ENCODE assay signal across 16 cellular contexts in genomic region chr4:793941-794621, GRCh38. TPM values are rescaled to one million over a fixed set of nuclear protein-coding genes. Genes with fewer than 3 reads are reported as not detected.
DNase-seq lines count a peak whose midpoint lies in the region; ATAC-seq, FAIRE-seq and TF ChIP-seq lines count a peak whose summit lies in the region.
"Had no signal": no experiment of that assay in that cellular context is flagged by ENCODE, and none has a peak within 500 bp of the region (broad histone marks: within the 10 kb centered on the region; RNA-seq: fewer than 3 reads in every experiment).

No MANE protein-coding gene starts in this region.

- TF ChIP-seq CTCF in AG10803 (conservative IDR thresholded peaks at IDR 0.05; ENCODE audit: low read length), result no peak
- no peak for TF ChIP-seq CTCF in psoas muscle (IDR thresholded peaks at IDR 0.05)

- 33 to 53% (median 41%) methylated on average over 19 of the region's 19 CpGs for WGBS in psoas muscle, 3 donors

- no peak for FAIRE-seq in GM12892 (lab: Jason Lieb, UNC)

- ATAC-seq in HG02870 (IDR thresholded peaks at IDR 0.05; ENCODE audit: unreplicated experiment), result no peak
- ATAC-seq in psoas muscle, result no peak

- no peaks in the 10 kb centered on the region for H3K4me1 ChIP-seq in psoas muscle
- H3K4me1 ChIP-seq: SJSA1 had no signal

- peaks cover 0 to 59% (median 33%) of the 10 kb centered on the region in 3 donors for H3K27me3 ChIP-seq in psoas muscle (ENCODE audit: insufficient read depth in 3 of 3, low read length in 2 of 3)

- intact Hi-C loops in psoas muscle (cut with DNase I), result no loop called here

- H3K4me3 ChIP-seq in AG10803 (ENCODE audit: low read length) (no peak overlapping the region), psoas muscle (no peak overlapping the region)
- H3K4me3 ChIP-seq: SJSA1 had no signal

- DNase-seq in AG10803 (ENCODE audit: low read depth) (peak; percentile 23), EL (peak; percentile 16), NCI-H69 (lab: John Stamatoyannopoulos, UW) (peak; percentile 79), germinal center (ENCODE audit: low spot score) (peak; percentile 27), GM12892 (ENCODE audit: insufficient read length) (no peak), LoVo (ENCODE audit: low spot score) (no peak), psoas muscle (no peak)
- DNase-seq: activated T-cell treated with anti-CD3 and anti-CD28 coated beads, Interleukin-2, amount 50 U/mL, for 48 hours; HCEC 1CT; hippocampal formation; NCI-H82; stimulated activated CD4-positive, alpha-beta T cell treated with anti-CD3 and anti-CD28 coated beads, Interleukin-4, amount 100 ng/mL, for 24 hours; stomach had no signal

- H3K27ac ChIP-seq in psoas muscle, result no peak overlapping the region
- H3K27ac ChIP-seq: breast epithelium, SJSA1, stomach had no signal

- no peak for TF ChIP-seq POLR2A in GM12892 (IDR thresholded peaks at IDR 0.05; ENCODE audit: low read depth, low read length)

- H3K36me3 ChIP-seq in psoas muscle (ENCODE audit: insufficient read depth in 1 of 2, low read depth in 1 of 2), result no peaks in the 10 kb centered on the region
- H3K36me3 ChIP-seq: breast epithelium, SJSA1, stomach had no signal

- no peaks in the 10 kb centered on the region for H3K9me3 ChIP-seq in psoas muscle
- H3K9me3 ChIP-seq: breast epithelium, SJSA1, stomach had no signal

RNA-seq across cellular contexts. Expression of gene CPLX1, which starts 31.8 kb away (rescaled TPM):
- polyA plus RNA-seq in GM12892 (2012; ENCODE audit: missing spikeins), result not detected
- total RNA-seq in psoas muscle, result 1 to 10 TPM; 1.3 to 1.6 (median 1.5) TPM
- polyA plus RNA-seq in psoas muscle, result 1 to 10 TPM in 1 of 3 donors, under 1 TPM in 2; 0.44 to 2.3 (median 0.66) TPM
- total RNA-seq: SJSA1 had no signal

Comparison
In these comparisons a context has a peak if more than half of its experiments do, and no peak if none do; other contexts are left out.
1. DNase-seq: peak in AG10803 (single experiment), EL (single experiment), NCI-H69 (single experiment) and germinal center (single experiment); none in GM12892 (single experiment), LoVo (single experiment) and psoas muscle (0 of 2).